6 cellular contexts compared by ENCODE assay signal in genomic region chr2:74548285-74548918, GRCh38. TPM values are rescaled to one million over a fixed set of nuclear protein-coding genes. Genes with fewer than 3 reads are reported as not detected.
DNase-seq lines count a peak whose midpoint lies in the region; ATAC-seq, FAIRE-seq and TF ChIP-seq lines count a peak whose summit lies in the region.

No MANE protein-coding gene starts in this region.

- no peak for TF ChIP-seq CTCF in pancreas (IDR thresholded peaks at IDR 0.05)

- no peaks in the 10 kb centered on the region for H3K36me3 ChIP-seq in pancreas

- H3K4me3 Mint-ChIP-seq in central memory CD8-positive, alpha-beta T cell, result peak overlapping the region; percentile 40

- H3K27me3 ChIP-seq in pancreas, result no peaks in the 10 kb centered on the region

- peak overlapping the region; percentile 30 to 64 (median 46) for H3K4me3 ChIP-seq in pancreas

- no peaks in the 10 kb centered on the region for H3K9me3 ChIP-seq in pancreas

- H3K36me3 Mint-ChIP-seq in central memory CD8-positive, alpha-beta T cell (ENCODE audit: insufficient read depth), result peaks cover 4% of the 10 kb centered on the region

- H3K27ac ChIP-seq in pancreas, result peak overlapping the region in 3 of 4 donors; percentile 6 to 36 (median 15)

- 18 to 34% methylated on average over 15 to 28 of the region's 28 CpGs for WGBS in pancreas, 2 donors

- H3K4me1 Mint-ChIP-seq in central memory CD8-positive, alpha-beta T cell, result peaks cover under 1% of the 10 kb centered on the region

- intact Hi-C loops in pancreas (cut with DNase I), result no loop called here

- FAIRE-seq in pancreas (lab: Jason Lieb, UNC), result no peak

- H3K9me3 Mint-ChIP-seq in central memory CD8-positive, alpha-beta T cell, result no peaks in the 10 kb centered on the region

- H3K27me3 Mint-ChIP-seq in central memory CD8-positive, alpha-beta T cell, result peaks cover 48% of the 10 kb centered on the region

- peak; percentile 59 for DNase-seq in NCI-H146 (lab: John Stamatoyannopoulos, UW)
- DNase-seq in central memory CD8-positive, alpha-beta T cell (ENCODE audit: low spot score in 2 of 2), result no peak
- DNase-seq in pancreas, result no peak
- no peak for DNase-seq in stimulated activated CD4-positive, alpha-beta T cell treated with anti-CD3 and anti-CD28 coated beads, Interleukin-2, amount 100 ng/mL, for 24 hours

- no peak overlapping the region for H3K27ac Mint-ChIP-seq in central memory CD8-positive, alpha-beta T cell (ENCODE audit: low read depth)

- H3K4me1 ChIP-seq in pancreas, result peaks cover 0 to 7% (median 3%) of the 10 kb centered on the region in 3 donors

- no peak for ATAC-seq in central memory CD8-positive, alpha-beta T cell (replicated peaks; ENCODE audit: extremely low read depth, poor library complexity, severe bottlenecking)
- ATAC-seq in pancreas (no peak), GM18519 (IDR thresholded peaks at IDR 0.05; ENCODE audit: low FRiP score, unreplicated experiment) (no peak), GM21526 (IDR thresholded peaks at IDR 0.05; ENCODE audit: low FRiP score, unreplicated experiment) (no peak)

RNA-seq across cellular contexts. Expression of gene LOXL3, which starts 5.3 kb away (rescaled TPM):
- total RNA-seq in pancreas, result 1 to 10 TPM in 4 of 6 donors, under 1 TPM in 2; 0.35 to 7.5 (median 1.2) TPM
- 1 to 10 TPM; 2.0 TPM for polyA plus RNA-seq in pancreas

RNA-seq across cellular contexts. Expression of gene DOK1, which starts 6.1 kb away (rescaled TPM):
- total RNA-seq in pancreas, result 10 to 100 TPM in 1 of 6 donors, 1 to 10 TPM in 5; 5.7 to 14.0 (median 7.4) TPM
- polyA plus RNA-seq in pancreas, result 1 to 10 TPM; 7.1 to 8.5 TPM

RNA-seq across cellular contexts. Expression of gene HTRA2, which starts 18.7 kb away (rescaled TPM):
- total RNA-seq in pancreas, result 10 to 100 TPM in 4 of 6 donors, 1 to 10 TPM in 2; 8.5 to 17.6 (median 10.8) TPM
- 10 to 100 TPM; 16.9 to 24.3 TPM for polyA plus RNA-seq in pancreas

RNA-seq across cellular contexts. Expression of gene AUP1, which starts 18.9 kb away (rescaled TPM):
- 10 to 100 TPM; 62.1 to 91.0 (median 67.9) TPM for total RNA-seq in pancreas
- 100 to 1,000 TPM; 246 to 258 TPM for polyA plus RNA-seq in pancreas

RNA-seq across cellular contexts. Expression of gene DQX1, which starts 22.4 kb away (rescaled TPM):
- total RNA-seq in pancreas, result under 1 TPM in 1 of 6 donors, not detected in 5; 0.16 TPM
- under 1 TPM; 0.07 to 0.15 TPM for polyA plus RNA-seq in pancreas
